Comparison of ENCODE assay signal across 1 cellular context in genomic region chr1:117059334-117059677, GRCh38.
TF ChIP-seq lines count a peak whose summit lies in the region.

No MANE protein-coding gene starts in this region.

TF ChIP-seq in H1, 55 proteins besides CTCF, POLR2A, EP300 and RAD21:
- peak; percentile 20 for TF ChIP-seq SAP30 (IDR thresholded peaks at IDR 0.05; ENCODE audit: insufficient read depth, insufficient replicate concordance, low read length)
- TF ChIP-seq MAX (IDR thresholded peaks at IDR 0.05) = peak; percentile 77; the same call in 1 of the 2 replicates
- peak; percentile 45; the same call in 1 of the 2 replicates for TF ChIP-seq YY1 (IDR thresholded peaks at IDR 0.05; ENCODE audit: low read depth, low read length)
- TF ChIP-seq EZH2 (IDR thresholded peaks at IDR 0.05; ENCODE audit: low read depth, low read length, severe bottlenecking) = no peak
- no peak for TF ChIP-seq SRF (IDR thresholded peaks at IDR 0.05; ENCODE audit: low read depth, low read length)
